ENCODE assay signal across 33 cellular contexts in genomic region chr16:65446441-65446840, GRCh38.
"Had no signal": no experiment of that assay in that cellular context is flagged by ENCODE, and none has a peak within 500 bp of the region (broad histone marks: within the 10 kb centered on the region; RNA-seq: fewer than 3 reads in every experiment).

No MANE protein-coding gene starts in this region.

- H3K36me3 ChIP-seq: ascending aorta, cardiac muscle cell had no signal

- H3K27ac ChIP-seq: ascending aorta, cardiac muscle cell, KMS-11, PC-9, VCaP had no signal

- H3K9ac ChIP-seq: KMS-11 had no signal

- H3K4me3 ChIP-seq: ascending aorta, cardiac muscle cell, PC-9 had no signal

- DNase-seq: activated B cell treated with CpG ODN at 0.5 μM for 24 hours; activated CD4-positive, alpha-beta T cell treated with anti-CD3 and anti-CD28 coated beads for 4 hours; activated CD4-positive, CD25-positive, alpha-beta regulatory T cell treated with anti-CD3 and anti-CD28 coated beads, Interleukin-2, amount 50 U/mL, for 72 hours; activated CD8-positive, alpha-beta T cell treated with anti-CD3 and anti-CD28 coated beads for 36 hours; activated effector memory CD4-positive, alpha-beta T cell treated with anti-CD3 and anti-CD28 coated beads, Interleukin-2, amount 50 U/mL, for 16 hours; activated naive CD4-positive, alpha-beta T cell treated with Interleukin-2 at 50 U/mL for 16 hours; activated naive CD8-positive, alpha-beta T cell treated with anti-CD3 and anti-CD28 coated beads, Interleukin-2, amount 10 ng/mL, durations not matched to agents 7 days and 5 days; activated T-cell treated with anti-CD3 and anti-CD28 coated beads, Interleukin-2, amount 50 U/mL, for 1 hour; activated T-cell treated with anti-CD3 and anti-CD28 coated beads, Interleukin-2, amount 50 U/mL, for 72 hours; MM.1S; MV-4-11; NCI-H1092 treated with DMSO at 0.1 percent for 48 hours; NCI-H1417; NCI-H146; NCI-H187; NCI-H2029 treated with DMSO at 0.1 percent for 48 hours; NCI-H2171 treated with DMSO at 0.1 percent for 48 hours; NCI-H2227 treated with DMSO at 0.1 percent for 48 hours; NCI-H446; NCI-H510A treated with DMSO at 0.1 percent for 48 hours; NCI-H526 treated with DMSO at 0.1 percent for 48 hours; PC-9; Right ventricle myocardium superior; SW 1271; T-helper 1 cell; T-helper 2 cell; T-helper 9 cell had no signal

- H3K27ac Mint-ChIP-seq: activated B cell treated with CpG ODN at 0.5 μM for 24 hours; activated CD8-positive, alpha-beta T cell treated with anti-CD3 and anti-CD28 coated beads for 36 hours; activated naive CD4-positive, alpha-beta T cell treated with anti-CD3 and anti-CD28 coated beads, Interleukin-2, amount 50 U/mL, for 24 hours; activated naive CD8-positive, alpha-beta T cell treated with anti-CD3 and anti-CD28 coated beads, Interleukin-2, amount 10 ng/mL, durations not matched to agents 7 days and 5 days; activated T-cell treated with anti-CD3 and anti-CD28 coated beads, Interleukin-2, amount 50 U/mL, for 72 hours; activated T-helper 17 cell treated with anti-CD3 and anti-CD28 coated beads, Interleukin-2, amount 50 U/mL, for 72 hours had no signal

- H3K4me3 Mint-ChIP-seq: activated B cell treated with CpG ODN at 0.5 μM for 24 hours; activated CD8-positive, alpha-beta T cell treated with anti-CD3 and anti-CD28 coated beads for 36 hours; activated naive CD4-positive, alpha-beta T cell treated with anti-CD3 and anti-CD28 coated beads, Interleukin-2, amount 50 U/mL, for 24 hours; activated naive CD8-positive, alpha-beta T cell treated with anti-CD3 and anti-CD28 coated beads, Interleukin-2, amount 10 ng/mL, durations not matched to agents 7 days and 5 days; activated T-cell treated with anti-CD3 and anti-CD28 coated beads, Interleukin-2, amount 50 U/mL, for 72 hours; activated T-helper 17 cell treated with anti-CD3 and anti-CD28 coated beads, Interleukin-2, amount 50 U/mL, for 72 hours had no signal

- H3K4me2 ChIP-seq: KMS-11, PC-9 had no signal

- H3K4me1 ChIP-seq: ascending aorta had no signal

- H3K9me3 ChIP-seq: ascending aorta had no signal

- H3K4me1 Mint-ChIP-seq: activated B cell treated with CpG ODN at 0.5 μM for 24 hours; activated naive CD4-positive, alpha-beta T cell treated with anti-CD3 and anti-CD28 coated beads, Interleukin-2, amount 50 U/mL, for 24 hours; activated naive CD8-positive, alpha-beta T cell treated with anti-CD3 and anti-CD28 coated beads, Interleukin-2, amount 10 ng/mL, durations not matched to agents 7 days and 5 days; activated T-helper 17 cell treated with anti-CD3 and anti-CD28 coated beads, Interleukin-2, amount 50 U/mL, for 72 hours had no signal

- H3K27me3 ChIP-seq: ascending aorta, cardiac muscle cell had no signal

- H2AFZ ChIP-seq: PC-9 had no signal

- ATAC-seq: activated CD8-positive, alpha-beta T cell treated with anti-CD3 and anti-CD28 coated beads for 36 hours; activated T-cell treated with anti-CD3 and anti-CD28 coated beads, Interleukin-2, amount 50 U/mL, for 72 hours; activated T-helper 17 cell treated with anti-CD3 and anti-CD28 coated beads, Interleukin-2, amount 50 U/mL, for 72 hours had no signal

- H3K36me3 Mint-ChIP-seq: activated naive CD4-positive, alpha-beta T cell treated with anti-CD3 and anti-CD28 coated beads, Interleukin-2, amount 50 U/mL, for 24 hours; activated naive CD8-positive, alpha-beta T cell treated with anti-CD3 and anti-CD28 coated beads, Interleukin-2, amount 10 ng/mL, durations not matched to agents 7 days and 5 days had no signal

- H3K27me3 Mint-ChIP-seq: activated B cell treated with CpG ODN at 0.5 μM for 24 hours; activated CD8-positive, alpha-beta T cell treated with anti-CD3 and anti-CD28 coated beads for 36 hours; activated naive CD4-positive, alpha-beta T cell treated with anti-CD3 and anti-CD28 coated beads, Interleukin-2, amount 50 U/mL, for 24 hours; activated naive CD8-positive, alpha-beta T cell treated with anti-CD3 and anti-CD28 coated beads, Interleukin-2, amount 10 ng/mL, durations not matched to agents 7 days and 5 days; activated T-helper 17 cell treated with anti-CD3 and anti-CD28 coated beads, Interleukin-2, amount 50 U/mL, for 72 hours had no signal
